In genomic region chr3:139982404-139982803, GRCh38 we compare ENCODE assay signal across 13 cellular contexts. TPM values are rescaled to one million over a fixed set of nuclear protein-coding genes. Genes with fewer than 3 reads are reported as not detected.
DNase-seq lines count a peak whose midpoint lies in the region; ATAC-seq and TF ChIP-seq lines count a peak whose summit lies in the region.
"Had no signal": no experiment of that assay in that cellular context is flagged by ENCODE, and none has a peak within 500 bp of the region (broad histone marks: within the 10 kb centered on the region; RNA-seq: fewer than 3 reads in every experiment).

No MANE protein-coding gene starts in this region.

- H3K27ac Mint-ChIP-seq in T-cell, result no peak overlapping the region

- intact Hi-C loops in tibial artery (cut with DNase I; ENCODE audit: low total_unique reads), result no loop called here

- H3K4me3 ChIP-seq in H7 (ENCODE audit: insufficient read depth, low read depth, low read length) (no peak overlapping the region), tibial artery (no peak overlapping the region)
- H3K4me3 ChIP-seq: lung had no signal

- POLR2A ChIA-PET in RWPE1 (lab: Yijun Ruan, JAX; ENCODE audit: low non-redundant PET) (no interaction called here), T-cell (lab: Charles Lee) (no interaction called here)

- H3K36me3 ChIP-seq in H7 (replicated peaks; ENCODE audit: control insufficient read depth, insufficient read depth, low read length) (no peaks in the 10 kb centered on the region), tibial artery (no peaks in the 10 kb centered on the region)

- ATAC-seq in HG03565 (IDR thresholded peaks at IDR 0.05; ENCODE audit: unreplicated experiment) (no peak), T-cell (replicated peaks in 1 of 4) (no peak)
- ATAC-seq: sciatic nerve had no signal

- CTCF ChIA-PET in RWPE1 (lab: Yijun Ruan, JAX), result interaction anchor here (0.6 to 0.9 kb wide), 2 partner anchors 10 to 523 kb away, joined by 3 to 5 read pairs; no protein-coding TSS in a partner anchor
- CTCF ChIA-PET in T-cell (lab: Charles Lee), result no interaction called here

- peaks cover 0 to 4% (median 0%) of the 10 kb centered on the region in 3 donors for H3K9me3 Mint-ChIP-seq in T-cell

- H3K4me1 Mint-ChIP-seq in T-cell, result no peaks in the 10 kb centered on the region

- H3K27ac ChIP-seq in RWPE1 (no peak overlapping the region), tibial artery (no peak overlapping the region)

- peaks cover 3 to 11% of the 10 kb centered on the region in 2 donors for H3K27me3 Mint-ChIP-seq in T-cell

- H3K4me1 ChIP-seq in tibial artery, result no peaks in the 10 kb centered on the region

- H3K9me3 ChIP-seq in tibial artery, result no peaks in the 10 kb centered on the region

- no peaks in the 10 kb centered on the region for H3K36me3 Mint-ChIP-seq in T-cell

- peaks cover 2% of the 10 kb centered on the region; the same call in 1 of the 2 replicates for H3K27me3 ChIP-seq in H7 (ENCODE audit: control insufficient read depth, insufficient read depth, low read length)
- H3K27me3 ChIP-seq in tibial artery, result no peaks in the 10 kb centered on the region

- H3K4me3 Mint-ChIP-seq in T-cell, result no peak overlapping the region

- peak; percentile 1 for DNase-seq in ACHN
- peak; percentile 47 for DNase-seq in H7
- peak; percentile 7 for DNase-seq in RWPE1 (ENCODE audit: low spot score)
- peak; percentile 22 for DNase-seq in iPS-NIHi7 (ENCODE audit: extremely low spot score)
- no peak for DNase-seq in SW 1271 (lab: John Stamatoyannopoulos, UW)
- no peak for DNase-seq in tibial artery
- DNase-seq in T-cell, result no peak
- DNase-seq: activated CD8-positive, alpha-beta memory T cell treated with anti-CD3 and anti-CD28 coated beads, Interleukin-2, amount 50 U/mL, for 48 hours; aorta had no signal

- TF ChIP-seq CTCF in RWPE1 (conservative IDR thresholded peaks at IDR 0.05; ENCODE audit: low read depth) (no peak), tibial artery (IDR thresholded peaks at IDR 0.05) (no peak)

- in situ Hi-C loops in ACHN (cut with HindIII; ENCODE audit: low pct_ligation_motif_present, low pct_unique_long_range_greater_than_20kb, low sequenced_read_pairs), result no loop called here

RNA-seq across cellular contexts. Expression of gene CLSTN2, which starts 47.4 kb away (rescaled TPM):
- 0.10 and 0.15 TPM in 2 replicates for total RNA-seq in H7 (2014; rRNA removed; shearing (Covaris generic))
- total RNA-seq in T-cell, result under 1 TPM in 3 of 5 donors, not detected in 2; under 0.01 to 0.12 (median 0.03) TPM
- total RNA-seq: T-helper 2 cell treated with Interferon-gamma antibody and Interleukin-4, amounts not matched to agents 100 ng/mL and 5 ng/mL, for 36 hours had no signal

Comparison
In these comparisons a context has a peak if more than half of its experiments do, and no peak if none do; other contexts are left out.
1. DNase-seq: peak in ACHN (single experiment), H7 (single experiment), RWPE1 (single experiment) and iPS-NIHi7 (single experiment); none in SW 1271 (0 of 2), tibial artery (0 of 2) and T-cell (0 of 34).